ENCODE assay signal across 19 cellular contexts in the genomic region with DNA sequence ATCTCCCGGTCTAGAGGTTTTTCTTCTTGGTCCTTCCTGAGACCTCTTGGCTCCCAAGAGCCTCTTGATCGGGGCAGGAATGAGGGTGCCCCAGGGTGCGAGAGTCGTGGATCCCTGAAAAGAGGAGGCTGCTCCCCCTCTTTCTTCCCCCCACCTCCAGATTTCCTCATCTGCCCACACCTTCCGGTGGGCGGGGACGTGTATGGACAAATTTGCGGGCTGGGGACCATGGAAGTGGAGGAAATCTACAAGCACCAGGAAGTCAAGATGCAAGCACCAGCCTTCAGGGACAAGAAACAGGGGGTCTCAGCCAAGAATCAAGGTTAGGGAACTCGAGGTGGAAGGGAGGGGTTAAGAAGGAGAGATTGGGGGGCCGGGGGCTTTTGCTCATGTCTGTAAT. TPM values are rescaled to one million over a fixed set of nuclear protein-coding genes. Genes with fewer than 3 reads are reported as not detected.
DNase-seq lines count a peak whose midpoint lies in the region; ATAC-seq, FAIRE-seq and TF ChIP-seq lines count a peak whose summit lies in the region.
"Had no signal": no experiment of that assay in that cellular context is flagged by ENCODE, and none has a peak within 500 bp of the region (broad histone marks: within the 10 kb centered on the region; RNA-seq: fewer than 3 reads in every experiment).

A gene with protein sequence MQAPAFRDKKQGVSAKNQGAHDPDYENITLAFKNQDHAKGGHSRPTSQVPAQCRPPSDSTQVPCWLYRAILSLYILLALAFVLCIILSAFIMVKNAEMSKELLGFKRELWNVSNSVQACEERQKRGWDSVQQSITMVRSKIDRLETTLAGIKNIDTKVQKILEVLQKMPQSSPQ (plus strand): TSS at position 237 of the 400 bp plus-strand sequence. CDS start 31 bp downstream, at position 268.

- no peaks in the 10 kb centered on the region for H3K27me3 ChIP-seq in HL-60 (ENCODE audit: insufficient read depth, poor library complexity, severe bottlenecking)
- no peaks in the 10 kb centered on the region for H3K27me3 ChIP-seq in vagina

- peaks cover 4% of the 10 kb centered on the region for H3K9me3 Mint-ChIP-seq in T-helper 2 cell treated with Interferon-gamma antibody and Interleukin-4, amounts not matched to agents 5 μg/mL and 100 μg/mL, for 36 hours
- H3K9me3 Mint-ChIP-seq in activated T-helper 1 cell treated with anti-CD3 and anti-CD28 coated beads, Interleukin-12 subunit alpha, Interleukin-12 subunit beta, Interleukin-2, Interleukin-4 antibody, amounts not matched to agents 30 ng/mL and 10 ng/mL and 1 ng/mL, durations not matched to agents 14 hours and 24 hours and 36 hours: no peaks in the 10 kb centered on the region
- peaks cover 6% of the 10 kb centered on the region for H3K9me3 Mint-ChIP-seq in nephron

- ATAC-seq in HG03432 (IDR thresholded peaks at IDR 0.05; ENCODE audit: unreplicated experiment): no peak

- H3K4me1 ChIP-seq in vagina: peaks cover 13% of the 10 kb centered on the region
- H3K4me1 ChIP-seq: neural progenitor cell had no signal

- H3K27ac Mint-ChIP-seq in T-helper 2 cell treated with Interferon-gamma antibody and Interleukin-4, amounts not matched to agents 5 μg/mL and 100 μg/mL, for 36 hours: no peak within 1 kb of the TSS
- H3K27ac Mint-ChIP-seq in activated T-helper 1 cell treated with anti-CD3 and anti-CD28 coated beads, Interleukin-12 subunit alpha, Interleukin-12 subunit beta, Interleukin-2, Interleukin-4 antibody, amounts not matched to agents 30 ng/mL and 10 ng/mL and 1 ng/mL, durations not matched to agents 14 hours and 24 hours and 36 hours: peak within 1 kb of the TSS; percentile 27
- no peak within 1 kb of the TSS for H3K27ac Mint-ChIP-seq in nephron
- H3K27ac Mint-ChIP-seq: activated T-helper 2 cell treated with anti-CD3 and anti-CD28 coated beads, Interferon-gamma antibody, Interleukin-2, Interleukin-4, amounts not matched to agents 10 μg/mL and 5 μg/mL and 100 μg/mL, durations not matched to agents 14 hours and 24 hours and 36 hours; neural progenitor cell had no signal

- no peak for DNase-seq in T-helper 2 cell treated with Interferon-gamma antibody and Interleukin-4, amounts not matched to agents 5 μg/mL and 100 μg/mL, for 36 hours (ENCODE audit: low spot score)
- DNase-seq in T-helper 2 cell (no peak), HL-60 (ENCODE audit: low read depth in 1 of 2, low spot score in 1 of 2) (peak; percentile 89 to 93), frontal cortex (ENCODE audit: low spot score in 2 of 2) (no peak), vagina (ENCODE audit: extremely low spot score in 2 of 2) (no peak)
- no peak for DNase-seq in activated T-helper 1 cell treated with anti-CD3 and anti-CD28 coated beads, Interleukin-12 subunit alpha, Interleukin-12 subunit beta, Interleukin-2, Interleukin-4 antibody, amounts not matched to agents 30 ng/mL and 10 ng/mL and 1 ng/mL, durations not matched to agents 14 hours and 24 hours and 36 hours (ENCODE audit: low spot score)
- DNase-seq: Calu3; NCI-H524 treated with DMSO at 0.1 percent for 48 hours; sigmoid colon; stimulated activated CD4-positive, alpha-beta T cell treated with anti-CD3 and anti-CD28 coated beads, Interleukin-4, amount 100 ng/mL, for 1 hour; T-helper 9 cell had no signal

- peak within 1 kb of the TSS; percentile 41 for H3K4me3 Mint-ChIP-seq in T-helper 2 cell treated with Interferon-gamma antibody and Interleukin-4, amounts not matched to agents 5 μg/mL and 100 μg/mL, for 36 hours
- peak within 1 kb of the TSS; percentile 22 for H3K4me3 Mint-ChIP-seq in activated T-helper 1 cell treated with anti-CD3 and anti-CD28 coated beads, Interleukin-12 subunit alpha, Interleukin-12 subunit beta, Interleukin-2, Interleukin-4 antibody, amounts not matched to agents 30 ng/mL and 10 ng/mL and 1 ng/mL, durations not matched to agents 14 hours and 24 hours and 36 hours
- H3K4me3 Mint-ChIP-seq in nephron: peak within 1 kb of the TSS in 2 of 3 experiments; percentile 64 to 67
- H3K4me3 Mint-ChIP-seq: neural progenitor cell had no signal

- TF ChIP-seq CTCF in HL-60 (IDR thresholded peaks at IDR 0.05; ENCODE audit: insufficient read depth, low read length) (no peak), nephron (IDR thresholded peaks at IDR 0.05; ENCODE audit: unreplicated experiment in 3 of 3) (no peak), vagina (IDR thresholded peaks at IDR 0.05) (no peak)

- TF ChIP-seq POLR2A in vagina (IDR thresholded peaks at IDR 0.05): no peak

- no peaks in the 10 kb centered on the region for H3K36me3 ChIP-seq in vagina
- H3K36me3 ChIP-seq: neural progenitor cell, sigmoid colon had no signal

- H3K4me1 Mint-ChIP-seq in T-helper 2 cell treated with Interferon-gamma antibody and Interleukin-4, amounts not matched to agents 5 μg/mL and 100 μg/mL, for 36 hours (ENCODE audit: low read depth): peaks cover 28% of the 10 kb centered on the region
- peaks cover 55% of the 10 kb centered on the region for H3K4me1 Mint-ChIP-seq in activated T-helper 1 cell treated with anti-CD3 and anti-CD28 coated beads, Interleukin-12 subunit alpha, Interleukin-12 subunit beta, Interleukin-2, Interleukin-4 antibody, amounts not matched to agents 30 ng/mL and 10 ng/mL and 1 ng/mL, durations not matched to agents 14 hours and 24 hours and 36 hours (ENCODE audit: low read depth)
- H3K4me1 Mint-ChIP-seq in nephron: peaks cover 13% of the 10 kb centered on the region

- peaks cover 17% of the 10 kb centered on the region for H3K27me3 Mint-ChIP-seq in T-helper 2 cell treated with Interferon-gamma antibody and Interleukin-4, amounts not matched to agents 5 μg/mL and 100 μg/mL, for 36 hours (ENCODE audit: low read depth)
- peaks cover 32% of the 10 kb centered on the region for H3K27me3 Mint-ChIP-seq in activated T-helper 1 cell treated with anti-CD3 and anti-CD28 coated beads, Interleukin-12 subunit alpha, Interleukin-12 subunit beta, Interleukin-2, Interleukin-4 antibody, amounts not matched to agents 30 ng/mL and 10 ng/mL and 1 ng/mL, durations not matched to agents 14 hours and 24 hours and 36 hours (ENCODE audit: insufficient read depth)
- peaks cover 47% of the 10 kb centered on the region for H3K27me3 Mint-ChIP-seq in nephron (ENCODE audit: low read depth)

- no peaks in the 10 kb centered on the region for H3K9me3 ChIP-seq in vagina
- H3K9me3 ChIP-seq: sigmoid colon had no signal

- H3K4me3 ChIP-seq in HL-60 (replicated peaks; ENCODE audit: insufficient read depth, low read length): peak within 1 kb of the TSS; percentile 58
- no peak within 1 kb of the TSS for H3K4me3 ChIP-seq in vagina
- H3K4me3 ChIP-seq: hepatocyte, neural progenitor cell had no signal

- no peaks in the 10 kb centered on the region for H3K36me3 Mint-ChIP-seq in T-helper 2 cell treated with Interferon-gamma antibody and Interleukin-4, amounts not matched to agents 5 μg/mL and 100 μg/mL, for 36 hours (ENCODE audit: low read depth)
- H3K36me3 Mint-ChIP-seq in activated T-helper 1 cell treated with anti-CD3 and anti-CD28 coated beads, Interleukin-12 subunit alpha, Interleukin-12 subunit beta, Interleukin-2, Interleukin-4 antibody, amounts not matched to agents 30 ng/mL and 10 ng/mL and 1 ng/mL, durations not matched to agents 14 hours and 24 hours and 36 hours (ENCODE audit: low read depth): peaks cover 3% of the 10 kb centered on the region
- H3K36me3 Mint-ChIP-seq in nephron (ENCODE audit: low read depth): no peaks in the 10 kb centered on the region
- H3K36me3 Mint-ChIP-seq: neural progenitor cell had no signal

- FAIRE-seq in frontal cortex (lab: Jason Lieb, UNC): no peak
- FAIRE-seq: A204.1, H54 had no signal

- H3K27ac ChIP-seq in HL-60 (replicated peaks) (peak within 1 kb of the TSS; percentile 80), vagina (no peak within 1 kb of the TSS)
- H3K27ac ChIP-seq: hepatocyte, neural progenitor cell, sigmoid colon had no signal

- intact Hi-C loops in activated T-helper 1 cell treated with anti-CD3 and anti-CD28 coated beads, Interleukin-12 subunit alpha, Interleukin-12 subunit beta, Interleukin-2, Interleukin-4 antibody, amounts not matched to agents 30 ng/mL and 10 ng/mL and 1 ng/mL, durations not matched to agents 14 hours and 24 hours and 36 hours (cut with micrococcal nuclease): no loop called here
- intact Hi-C loops in vagina (cut with DNase I): no loop called here

RNA-seq across cellular contexts. Expression of the gene that starts here (rescaled TPM):
- not detected in 2 replicates for total RNA-seq in activated T-helper 1 cell treated with anti-CD3 and anti-CD28 coated beads, Interleukin-12 subunit alpha, Interleukin-12 subunit beta, Interleukin-2, Interleukin-4 antibody, amounts not matched to agents 30 ng/mL and 10 ng/mL and 1 ng/mL, durations not matched to agents 14 hours and 24 hours and 36 hours
- total RNA-seq in frontal cortex (not detected), vagina (not detected)
- total RNA-seq: activated T-helper 2 cell treated with anti-CD3 and anti-CD28 coated beads, Interferon-gamma antibody, Interleukin-2, Interleukin-4, amounts not matched to agents 10 μg/mL and 5 μg/mL and 100 μg/mL, durations not matched to agents 14 hours and 24 hours and 36 hours; Calu3; hepatocyte; RPMI7951 had no signal

Comparison
In these comparisons a context has a peak if more than half of its experiments do, and no peak if none do; other contexts are left out.
1. DNase-seq: peak in HL-60 (2 of 2); none in T-helper 2 cell treated with Interferon-gamma antibody and Interleukin-4, amounts not matched to agents 5 μg/mL and 100 μg/mL, for 36 hours (single experiment), T-helper 2 cell (0 of 5), activated T-helper 1 cell treated with anti-CD3 and anti-CD28 coated beads, Interleukin-12 subunit alpha, Interleukin-12 subunit beta, Interleukin-2, Interleukin-4 antibody, amounts not matched to agents 30 ng/mL and 10 ng/mL and 1 ng/mL, durations not matched to agents 14 hours and 24 hours and 36 hours (single experiment), frontal cortex (0 of 2) and vagina (0 of 2).
2. Peak in every context shown above with its lines, with median percentiles within 50 percentile points of each other: H3K4me3 Mint-ChIP-seq.